In genomic region chr5:57319633-57320032, GRCh38 we compare ENCODE assay signal across 29 cellular contexts.
"Had no signal": no experiment of that assay in that cellular context is flagged by ENCODE, and none has a peak within 500 bp of the region (broad histone marks: within the 10 kb centered on the region; RNA-seq: fewer than 3 reads in every experiment).

No MANE protein-coding gene starts in this region.

- H3K9me3 ChIP-seq: stomach, suprapubic skin, testis, thoracic aorta, thyroid gland, tibial artery, tibial nerve, transverse colon, upper lobe of left lung, upper lobe of right lung, uterus, vagina had no signal

- H3K4me3 ChIP-seq: stomach, suprapubic skin, testis, thoracic aorta, thyroid gland, tibial artery, tibial nerve, transverse colon, upper lobe of left lung, upper lobe of right lung, uterus, vagina had no signal

- H3K9me3 Mint-ChIP-seq: stimulated activated effector memory CD8-positive, alpha-beta T cell treated with anti-CD3 and anti-CD28 coated beads, Interleukin-12 subunit alpha, Interleukin-12 subunit beta, amount 100 ng/mL, for 72 hours; stimulated activated memory B cell treated with anti-CD40 and anti-IgM and Interleukin-4, amounts not matched to agents 10 μg/mL and 1 μg/mL and 100 μg/mL, for 72 hours; stimulated activated naive B cell treated with anti-CD40 and anti-IgM and Interleukin-4, amounts not matched to agents 10 μg/mL and 1 μg/mL and 100 μg/mL, for 72 hours; stimulated activated naive CD8-positive, alpha-beta T cell treated with anti-CD3 and anti-CD28 coated beads, Interleukin-15, amount 100 ng/mL, for 72 hours; stimulated activated naive CD8-positive, alpha-beta T cell treated with anti-CD3 and anti-CD28 coated beads, Interleukin-15, Interleukin-2, amounts not matched to agents 100 ng/mL and 50 ng/mL, for 24 hours; type B pancreatic cell had no signal

- H3K27me3 Mint-ChIP-seq: type B pancreatic cell had no signal

- H3K27me3 ChIP-seq: stomach, suprapubic skin, testis, thyroid gland, tibial artery, tibial nerve, transverse colon, upper lobe of left lung, upper lobe of right lung, uterus, vagina had no signal

- H3K4me1 ChIP-seq: suprapubic skin, testis, thyroid gland, tibial artery, uterus, vagina had no signal

- H3K27ac Mint-ChIP-seq: stimulated activated effector memory CD8-positive, alpha-beta T cell treated with anti-CD3 and anti-CD28 coated beads, Interleukin-12 subunit alpha, Interleukin-12 subunit beta, amount 100 ng/mL, for 72 hours; stimulated activated memory B cell treated with anti-CD40 and anti-IgM and Interleukin-4, amounts not matched to agents 10 μg/mL and 1 μg/mL and 100 μg/mL, for 72 hours; stimulated activated naive B cell treated with anti-CD40 and anti-IgM and Interleukin-4, amounts not matched to agents 10 μg/mL and 1 μg/mL and 100 μg/mL, for 72 hours; stimulated activated naive CD8-positive, alpha-beta T cell treated with anti-CD3 and anti-CD28 coated beads, Interleukin-15, amount 100 ng/mL, for 72 hours; stimulated activated naive CD8-positive, alpha-beta T cell treated with anti-CD3 and anti-CD28 coated beads, Interleukin-15, Interleukin-2, amounts not matched to agents 100 ng/mL and 50 ng/mL, for 24 hours; type B pancreatic cell had no signal

- H3K27ac ChIP-seq: stomach, suprapubic skin, testis, thoracic aorta, thyroid gland, tibial artery, tibial nerve, transverse colon, upper lobe of left lung, upper lobe of right lung, uterus, vagina had no signal

- H3K4me1 Mint-ChIP-seq: stimulated activated effector memory CD8-positive, alpha-beta T cell treated with anti-CD3 and anti-CD28 coated beads, Interleukin-12 subunit alpha, Interleukin-12 subunit beta, amount 100 ng/mL, for 72 hours; stimulated activated memory B cell treated with anti-CD40 and anti-IgM and Interleukin-4, amounts not matched to agents 10 μg/mL and 1 μg/mL and 100 μg/mL, for 72 hours had no signal

- H3K36me3 ChIP-seq: stomach, suprapubic skin, thoracic aorta, thyroid gland, tibial artery, tibial nerve, transverse colon, upper lobe of left lung, upper lobe of right lung, uterus, vagina had no signal

- H3K36me3 Mint-ChIP-seq: stimulated activated effector memory CD8-positive, alpha-beta T cell treated with anti-CD3 and anti-CD28 coated beads, Interleukin-12 subunit alpha, Interleukin-12 subunit beta, amount 100 ng/mL, for 72 hours; stimulated activated memory B cell treated with anti-CD40 and anti-IgM and Interleukin-4, amounts not matched to agents 10 μg/mL and 1 μg/mL and 100 μg/mL, for 72 hours; stimulated activated naive B cell treated with anti-CD40 and anti-IgM and Interleukin-4, amounts not matched to agents 10 μg/mL and 1 μg/mL and 100 μg/mL, for 72 hours; type B pancreatic cell had no signal

- ATAC-seq: stimulated activated effector memory CD8-positive, alpha-beta T cell treated with anti-CD3 and anti-CD28 coated beads, Interleukin-12 subunit alpha, Interleukin-12 subunit beta, amount 100 ng/mL, for 72 hours; stimulated activated memory B cell treated with anti-CD40 and anti-IgM and Interleukin-4, amounts not matched to agents 10 μg/mL and 1 μg/mL and 100 μg/mL, for 72 hours; stimulated activated naive B cell treated with anti-CD40 and anti-IgM and Interleukin-4, amounts not matched to agents 10 μg/mL and 1 μg/mL and 100 μg/mL, for 72 hours; stimulated activated naive CD8-positive, alpha-beta T cell treated with anti-CD3 and anti-CD28 coated beads, Interleukin-15, amount 100 ng/mL, for 72 hours; stimulated activated naive CD8-positive, alpha-beta T cell treated with anti-CD3 and anti-CD28 coated beads, Interleukin-15, Interleukin-2, amounts not matched to agents 100 U/mL and 50 U/mL, for 24 hours; upper lobe of right lung had no signal

- H3K4me3 Mint-ChIP-seq: stimulated activated effector memory CD8-positive, alpha-beta T cell treated with anti-CD3 and anti-CD28 coated beads, Interleukin-12 subunit alpha, Interleukin-12 subunit beta, amount 100 ng/mL, for 72 hours; stimulated activated memory B cell treated with anti-CD40 and anti-IgM and Interleukin-4, amounts not matched to agents 10 μg/mL and 1 μg/mL and 100 μg/mL, for 72 hours; stimulated activated naive B cell treated with anti-CD40 and anti-IgM and Interleukin-4, amounts not matched to agents 10 μg/mL and 1 μg/mL and 100 μg/mL, for 72 hours; stimulated activated naive CD8-positive, alpha-beta T cell treated with anti-CD3 and anti-CD28 coated beads, Interleukin-15, amount 100 ng/mL, for 72 hours; stimulated activated naive CD8-positive, alpha-beta T cell treated with anti-CD3 and anti-CD28 coated beads, Interleukin-15, Interleukin-2, amounts not matched to agents 100 ng/mL and 50 ng/mL, for 24 hours; type B pancreatic cell had no signal

- DNase-seq: stimulated activated CD4-positive, alpha-beta T cell treated with anti-CD3 and anti-CD28 coated beads, Interleukin-1b, Interleukin-23, amount 100 ng/mL, for 48 hours; stimulated activated CD4-positive, alpha-beta T cell treated with anti-CD3 and anti-CD28 coated beads, Interleukin-2, amount 100 ng/mL, for 24 hours; stimulated activated CD4-positive, alpha-beta T cell treated with anti-CD3 and anti-CD28 coated beads, Interleukin-2, amount 100 ng/mL, for 48 hours; stimulated activated CD4-positive, alpha-beta T cell treated with anti-CD3 and anti-CD28 coated beads, Interleukin-4, amount 100 ng/mL, for 1 hour; stimulated activated CD4-positive, alpha-beta T cell treated with anti-CD3 and anti-CD28 coated beads, Interleukin-4, amount 100 ng/mL, for 24 hours; stimulated activated CD4-positive, alpha-beta T cell treated with anti-CD3 and anti-CD28 coated beads, Interleukin-4, amount 100 ng/mL, for 4 hours; stimulated activated CD8-positive, alpha-beta memory T cell treated with anti-CD3 and anti-CD28 coated beads, Interleukin-4, amount 100 ng/mL, for 48 hours; stimulated activated naive B cell treated with anti-CD40 and anti-IgM and Interleukin-4, amounts not matched to agents 10 μg/mL and 1 μg/mL and 100 μg/mL, for 72 hours; stimulated activated naive CD4-positive, alpha-beta T cell; stimulated activated naive CD4-positive, alpha-beta T cell treated with Interleukin-2 at 50 U/mL for 16 hours; stimulated activated naive CD8-positive, alpha-beta T cell treated with anti-CD3 and anti-CD28 coated beads, Interleukin-15, amount 100 ng/mL, for 72 hours; stimulated activated naive CD8-positive, alpha-beta T cell treated with anti-CD3 and anti-CD28 coated beads, Interleukin-15, Interleukin-2, amounts not matched to agents 100 U/mL and 50 U/mL, for 24 hours; stomach; substantia nigra; testis; thyroid gland; tibial artery; transverse colon; upper lobe of left lung; upper lobe of right lung; uterus had no signal
